10 cellular contexts compared by ENCODE assay signal in the genomic region with DNA sequence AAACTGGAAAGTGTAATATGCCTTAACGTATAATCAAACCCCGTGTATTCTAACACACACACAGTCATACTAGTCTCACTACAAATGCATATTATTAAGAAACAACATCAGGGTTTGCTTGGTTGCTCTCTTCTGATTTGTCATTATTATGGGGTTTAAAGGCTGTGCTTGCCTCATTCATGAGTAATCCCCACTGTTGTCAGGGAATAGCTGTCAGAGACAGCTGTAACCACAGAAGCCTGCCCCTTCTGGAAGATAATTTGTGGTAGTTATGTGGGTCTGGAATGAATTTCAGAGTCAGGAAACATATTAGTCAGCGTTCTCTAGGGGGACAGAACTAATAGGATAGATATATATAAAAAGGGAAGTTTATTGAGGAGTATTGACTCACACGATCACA.
DNase-seq lines count a peak whose midpoint lies in the region; ATAC-seq, FAIRE-seq and TF ChIP-seq lines count a peak whose summit lies in the region.
"Had no signal": no experiment of that assay in that cellular context is flagged by ENCODE, and none has a peak within 500 bp of the region (broad histone marks: within the 10 kb centered on the region; RNA-seq: fewer than 3 reads in every experiment).

No MANE protein-coding gene starts in this region.

- H3K9me3 ChIP-seq in hepatocyte (ENCODE audit: low read depth) (no peaks in the 10 kb centered on the region), suprapubic skin (no peaks in the 10 kb centered on the region)

- WGBS in hepatocyte (ENCODE audit: low lambda C conversion rate, missing lambda C conversion rate), result 66% methylated on average over 4 of the region's 4 CpGs
- 55% methylated on average over 4 of the region's 4 CpGs for WGBS in suprapubic skin

- no peaks in the 10 kb centered on the region for H3K4me1 ChIP-seq in hepatocyte (ENCODE audit: insufficient read depth)
- peaks cover 15% of the 10 kb centered on the region for H3K4me1 ChIP-seq in suprapubic skin

- no peaks in the 10 kb centered on the region for H3K9me2 ChIP-seq in hepatocyte (replicated peaks; ENCODE audit: insufficient read depth)

- H3K4me2 ChIP-seq in hepatocyte, result no peak overlapping the region

- H3K36me3 ChIP-seq in hepatocyte (replicated peaks; ENCODE audit: insufficient read depth, low read depth) (no peaks in the 10 kb centered on the region), suprapubic skin (no peaks in the 10 kb centered on the region)

- H3K27ac ChIP-seq in hepatocyte, result peak overlapping the region; percentile 33
- H3K27ac ChIP-seq in suprapubic skin, result peak overlapping the region; percentile 69
- H3K27ac ChIP-seq: HL-60 had no signal

- no peak overlapping the region for H2AFZ ChIP-seq in hepatocyte

- peak; percentile 60 for FAIRE-seq in HTR-8/SVneo (lab: Jason Lieb, UNC)

- no peaks in the 10 kb centered on the region for H4K20me1 ChIP-seq in hepatocyte (ENCODE audit: insufficient read depth, poor library complexity, severe bottlenecking)

- ATAC-seq in GM21526 (IDR thresholded peaks at IDR 0.05; ENCODE audit: low FRiP score, unreplicated experiment) (no peak), GM18505 (IDR thresholded peaks at IDR 0.05; ENCODE audit: unreplicated experiment) (no peak)

- H3K27me3 ChIP-seq in hepatocyte (no peaks in the 10 kb centered on the region), suprapubic skin (no peaks in the 10 kb centered on the region)

- no peaks in the 10 kb centered on the region for H3K79me2 ChIP-seq in hepatocyte

- H3K4me3 ChIP-seq in hepatocyte, result no peak overlapping the region
- H3K4me3 ChIP-seq in suprapubic skin, result no peak overlapping the region

- TF ChIP-seq POLR2A in suprapubic skin (IDR thresholded peaks at IDR 0.05) (no peak), GM18505 (IDR thresholded peaks at IDR 0.05; ENCODE audit: borderline replicate concordance, extremely low read depth, insufficient read depth, insufficient read length) (no peak)

- TF ChIP-seq CTCF in hepatocyte (IDR thresholded peaks at IDR 0.05; ENCODE audit: poor library complexity) (no peak), suprapubic skin (IDR thresholded peaks at IDR 0.05) (no peak)

- DNase-seq in HTR-8/SVneo (ENCODE audit: insufficient read length, low spot score) (peak; percentile 70), amniotic epithelial cell (ENCODE audit: low read depth) (peak; percentile 39), hepatocyte (ENCODE audit: low spot score) (peak; percentile 55), suprapubic skin (ENCODE audit: low spot score in 2 of 2) (no peak)
- no peak for DNase-seq in activated CD8-positive, alpha-beta memory T cell treated with anti-CD3 and anti-CD28 coated beads for 24 hours
- DNase-seq: NCI-H510A; stimulated activated naive CD4-positive, alpha-beta T cell treated with Interleukin-2 at 50 U/mL for 16 hours had no signal

- no peak for TF ChIP-seq EP300 in suprapubic skin (IDR thresholded peaks at IDR 0.05)

Comparison
In these comparisons a context has a peak if more than half of its experiments do, and no peak if none do; other contexts are left out.
1. DNase-seq: peak in HTR-8/SVneo (single experiment), amniotic epithelial cell (single experiment) and hepatocyte (single experiment); none in suprapubic skin (0 of 2) and activated CD8-positive, alpha-beta memory T cell treated with anti-CD3 and anti-CD28 coated beads for 24 hours (single experiment).